20 cellular contexts compared by ENCODE assay signal in genomic region chr18:5097116-5097703, GRCh38.
DNase-seq lines count a peak whose midpoint lies in the region; ATAC-seq, FAIRE-seq and TF ChIP-seq lines count a peak whose summit lies in the region.
"Had no signal": no experiment of that assay in that cellular context is flagged by ENCODE, and none has a peak within 500 bp of the region (broad histone marks: within the 10 kb centered on the region; RNA-seq: fewer than 3 reads in every experiment).

No MANE protein-coding gene starts in this region.

- no peak overlapping the region for H3K27ac ChIP-seq in K562 (ENCODE audit: extremely low read depth, low read depth, low read length)
- H3K27ac ChIP-seq: 22Rv1 had no signal

- no peak for TF ChIP-seq EP300 in K562 (IDR thresholded peaks at IDR 0.05; ENCODE audit: low read length)

- no TSS peak for BruUV-seq in K562 (replicated peaks; lab: Mats Ljungman, UMichigan)

- DNase-seq in DMS 273 (lab: John Stamatoyannopoulos, UW; ENCODE audit: unreplicated experiment) = peak; percentile 9
- DNase-seq in DMS 273 treated with DMSO at 0.1 percent for 48 hours (lab: John Stamatoyannopoulos, UW) = no peak
- peak in 1 of 4 experiments; percentile 17 for DNase-seq in K562 (ENCODE audit: extremely low read depth in 1 of 4, low spot score in 3 of 4)
- DNase-seq in iPS DF 19.7 (ENCODE audit: low read depth, low spot score) = peak; percentile 17
- peak; percentile 49 for DNase-seq in urothelium cell line (ENCODE audit: low spot score)
- DNase-seq in GOT3 (lab: John Stamatoyannopoulos, UW) = no peak
- no peak for DNase-seq in NCI-H1694 treated with DMSO at 0.1 percent for 48 hours (lab: John Stamatoyannopoulos, UW)
- no peak for DNase-seq in NCI-H524 (lab: John Stamatoyannopoulos, UW)
- DNase-seq: GF-D8, IMR-90, Karpas-422, NCI-H1417 treated with DMSO at 0.1 percent for 48 hours, NCI-H2029, NCI-H446 treated with DMSO at 0.1 percent for 48 hours, NCI-H748 treated with DMSO at 0.1 percent for 48 hours, OCI-M1, SHP77 had no signal

- no peaks in the 10 kb centered on the region for H3K79me2 ChIP-seq in K562 (ENCODE audit: control insufficient read depth, insufficient read depth, low read length)

- H3K4me3 ChIP-seq in K562 = no peak overlapping the region
- H3K4me3 ChIP-seq: HAP-1 had no signal

- CTCF ChIA-PET in K562 (lab: Yijun Ruan, JAX; ENCODE audit: low intra/inter-chr PET ratio) = no interaction called here

- H3K9me1 ChIP-seq in K562 (ENCODE audit: control insufficient read depth, insufficient read depth, low read length) = no peaks in the 10 kb centered on the region

- no peak overlapping the region for H3K9ac ChIP-seq in K562 (ENCODE audit: insufficient read depth in 1 of 2, low read depth in 2 of 2, low read length in 2 of 2)

- POLR2A ChIA-PET in K562 (lab: Yijun Ruan, JAX) = no interaction called here

- H4K20me1 ChIP-seq in K562 (replicated peaks; ENCODE audit: control insufficient read depth, insufficient read depth, low read length) = no peaks in the 10 kb centered on the region

- TF ChIP-seq POLR2A in K562 (conservative IDR thresholded peaks at IDR 0.05) = no peak

- H3K27me3 ChIP-seq in K562 (ENCODE audit: control insufficient read depth in 2 of 2, insufficient read depth in 2 of 2, low read length in 2 of 2) = no peaks in the 10 kb centered on the region

- H3K9me3 ChIP-seq in K562 (replicated peaks; ENCODE audit: control insufficient read depth, insufficient read depth, low read depth, low read length) = 0 out of 2 replicates have a peak, but pooled peaks cover 2% of the 10 kb centered on the region
- H3K9me3 ChIP-seq: HAP-1 had no signal

- H3K36me3 ChIP-seq in K562 (ENCODE audit: control insufficient read depth, insufficient read depth, low read length) = no peaks in the 10 kb centered on the region
- H3K36me3 ChIP-seq: HAP-1 had no signal

- 3% methylated on average over 4 of the region's 4 CpGs for WGBS in K562 (ENCODE audit: insufficient coverage, low coverage, missing lambda C conversion rate)

- FAIRE-seq in K562 (lab: Jason Lieb, UNC) (peak; percentile 15), urothelium cell line (lab: Jason Lieb, UNC) (no peak)

- intact Hi-C loops in K562 (cut with micrococcal nuclease) = no loop called here

- TF ChIP-seq CTCF in K562 (IDR thresholded peaks at IDR 0.05 in 2 of 3, conservative IDR thresholded peaks at IDR 0.05 in 1 of 3; ENCODE audit: insufficient read depth in 2 of 3, low read depth in 1 of 3, low read length in 3 of 3) = no peak

- no peak overlapping the region for H3K4me2 ChIP-seq in K562 (ENCODE audit: insufficient read depth, low read length)

- ATAC-seq in K562 = no peak
- ATAC-seq: SK-N-SH treated with all-trans-retinoic acid at 6 μM for 48 hours had no signal

- no peak overlapping the region for H2AFZ ChIP-seq in K562 (ENCODE audit: low read depth, low read length)

- no peak for TF ChIP-seq RAD21 in K562 (CRISPR knock-in tag; conservative IDR thresholded peaks at IDR 0.05 in 1 of 2, IDR thresholded peaks at IDR 0.05 in 1 of 2)

- in situ Hi-C loops in K562 (cut with MboI) = no loop called here

- H3K4me1 ChIP-seq in K562 (replicated peaks in 1 of 2; ENCODE audit: control insufficient read depth in 2 of 2, insufficient read depth in 2 of 2, low read length in 2 of 2) = no peaks in the 10 kb centered on the region
- H3K4me1 ChIP-seq: HAP-1 had no signal

TF ChIP-seq in K562, 482 proteins besides CTCF, POLR2A, EP300 and RAD21:
- TF ChIP-seq TEAD4 (IDR thresholded peaks at IDR 0.05; ENCODE audit: low read length) = no peak
- TF ChIP-seq TEAD4 (CRISPR knock-in tag; IDR thresholded peaks at IDR 0.05; ENCODE audit: borderline replicate concordance) = no peak
- no peak for TF ChIP-seq HBP1 (CRISPR knock-in tag; IDR thresholded peaks at IDR 0.05)
- no peak for TF ChIP-seq SMARCC2 (IDR thresholded peaks at IDR 0.05; ENCODE audit: low read depth)
- TF ChIP-seq ILF3 (IDR thresholded peaks at IDR 0.05; ENCODE audit: borderline replicate concordance) = no peak
- TF ChIP-seq PCBP1 (IDR thresholded peaks at IDR 0.05; ENCODE audit: low read depth, low read length, poor library complexity, severe bottlenecking) = no peak
- TF ChIP-seq ILK (tag; IDR thresholded peaks at IDR 0.05; ENCODE audit: borderline replicate concordance, low read depth) = no peak
- no peak for TF ChIP-seq KLF1 (tag; IDR thresholded peaks at IDR 0.05)
- TF ChIP-seq CBFA2T3 (IDR thresholded peaks at IDR 0.05) = no peak
- TF ChIP-seq E2F5 (CRISPR knock-in tag; IDR thresholded peaks at IDR 0.05) = no peak
- TF ChIP-seq MAZ (CRISPR knock-in tag; conservative IDR thresholded peaks at IDR 0.05 in 1 of 2, IDR thresholded peaks at IDR 0.05 in 1 of 2) = no peak
- TF ChIP-seq TEAD1 (CRISPR knock-in tag; IDR thresholded peaks at IDR 0.05) = no peak
- TF ChIP-seq ZNF780A (CRISPR knock-in tag; IDR thresholded peaks at IDR 0.05) = no peak
- TF ChIP-seq ZNF431 (CRISPR knock-in tag; IDR thresholded peaks at IDR 0.05) = no peak
- no peak for TF ChIP-seq ZNF316 (IDR thresholded peaks at IDR 0.05)
- no peak for TF ChIP-seq DEAF1 (CRISPR knock-in tag; IDR thresholded peaks at IDR 0.05)
- no peak for TF ChIP-seq SRSF9 (IDR thresholded peaks at IDR 0.05; ENCODE audit: borderline replicate concordance, low read depth, low read length)
- TF ChIP-seq DLX4 (CRISPR knock-in tag; IDR thresholded peaks at IDR 0.05) = no peak
- TF ChIP-seq MEF2D (tag; conservative IDR thresholded peaks at IDR 0.05; ENCODE audit: low read depth) = no peak

Comparison
In these comparisons a context has a peak if more than half of its experiments do, and no peak if none do; other contexts are left out.
1. DNase-seq: peak in DMS 273 (single experiment), iPS DF 19.7 (single experiment) and urothelium cell line (single experiment); none in DMS 273 treated with DMSO at 0.1 percent for 48 hours (single experiment), GOT3 (single experiment), NCI-H1694 treated with DMSO at 0.1 percent for 48 hours (single experiment) and NCI-H524 (0 of 2).